8 cellular contexts compared by ENCODE assay signal in the genomic region with DNA sequence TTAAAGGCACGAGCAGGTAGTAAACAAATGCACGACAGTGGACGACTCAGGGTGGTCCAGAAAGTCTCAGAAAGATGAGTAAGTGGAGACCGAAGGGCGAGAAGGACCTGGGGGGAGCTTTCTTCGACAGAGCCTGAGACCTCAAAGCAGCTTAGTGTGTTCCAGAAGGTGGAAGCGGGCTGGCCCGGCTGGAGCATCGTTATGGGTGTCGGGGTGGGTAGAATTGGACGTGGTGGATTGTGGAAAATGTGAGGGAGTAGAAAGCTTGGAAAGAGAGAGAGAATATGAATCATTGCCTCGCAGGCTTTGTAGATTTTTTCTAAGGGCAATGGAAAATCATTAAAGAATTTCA. TPM values are rescaled to one million over a fixed set of nuclear protein-coding genes. Genes with fewer than 3 reads are reported as not detected.
DNase-seq lines count a peak whose midpoint lies in the region; ATAC-seq and TF ChIP-seq lines count a peak whose summit lies in the region.

No MANE protein-coding gene starts in this region.

- TF ChIP-seq CTCF in WTC11 (IDR thresholded peaks at IDR 0.05) (no peak), sigmoid colon (IDR thresholded peaks at IDR 0.05) (no peak)

- H3K36me3 Mint-ChIP-seq in WTC11, result peaks cover 19% of the 10 kb centered on the region

- no peak overlapping the region for H3K27ac ChIP-seq in iPS-20b (ENCODE audit: low read length)
- H3K27ac ChIP-seq in sigmoid colon, result no peak overlapping the region

- no peak for TF ChIP-seq EP300 in sigmoid colon (IDR thresholded peaks at IDR 0.05)

- ATAC-seq in WTC11, result no peak

- H3K9ac ChIP-seq in iPS-20b (ENCODE audit: low read depth, low read length), result peak overlapping the region; percentile 93

- POLR2A ChIA-PET in WTC11 (lab: Charles Lee), result interaction anchor here (1.0 to 1.6 kb wide), 2 partner anchors 188 to 278 kb away, joined by 3 to 4 read pairs; no protein-coding TSS in a partner anchor

- H3K36me3 ChIP-seq in iPS-20b (ENCODE audit: insufficient read depth, low read depth, low read length) (peaks cover 36% of the 10 kb centered on the region), sigmoid colon (no peaks in the 10 kb centered on the region)

- no peak for TF ChIP-seq POLR2A in sigmoid colon (IDR thresholded peaks at IDR 0.05)

- CTCF ChIA-PET in WTC11 (lab: Charles Lee), result interaction anchor here (0.6 to 2.3 kb wide), 21 partner anchors 9 to 425 kb away, joined by 3 to 16 read pairs (median 4); a partner anchor contains a TSS

- H3K27me3 ChIP-seq in iPS-20b (ENCODE audit: insufficient read depth, low read length) (no peaks in the 10 kb centered on the region), sigmoid colon (no peaks in the 10 kb centered on the region)

- peak overlapping the region; percentile 22 for H3K27ac Mint-ChIP-seq in WTC11

- H3K4me1 Mint-ChIP-seq in WTC11, result peaks cover 10% of the 10 kb centered on the region

- H3K9me3 Mint-ChIP-seq in WTC11, result no peaks in the 10 kb centered on the region

- peak overlapping the region; percentile 79 for H3K4me3 Mint-ChIP-seq in WTC11

- no peaks in the 10 kb centered on the region for H3K4me1 ChIP-seq in iPS-20b (ENCODE audit: insufficient read depth, low read length)
- H3K4me1 ChIP-seq in sigmoid colon, result peaks cover 0 to 15% (median 14%) of the 10 kb centered on the region in 4 donors

- DNase-seq in stimulated activated CD4-positive, alpha-beta T cell treated with anti-CD3 and anti-CD28 coated beads, Interleukin-12 subunit alpha, Interleukin-12 subunit beta, amount 100 ng/mL, for 4 hours, result peak; percentile 2
- DNase-seq in stimulated activated CD4-positive, alpha-beta T cell treated with anti-CD3 and anti-CD28 coated beads, Interleukin-1b, Interleukin-23, amount 100 ng/mL, for 48 hours, result no peak
- DNase-seq in WTC11 (ENCODE audit: low spot score), result no peak
- no peak for DNase-seq in sigmoid colon
- DNase-seq in NCI-H1417 (lab: John Stamatoyannopoulos, UW), result no peak
- DNase-seq in NCI-H510A treated with DMSO at 0.1 percent for 48 hours (lab: John Stamatoyannopoulos, UW), result no peak
- no peak for DNase-seq in globus pallidus (ENCODE audit: low spot score)

- no peaks in the 10 kb centered on the region for H3K9me3 ChIP-seq in iPS-20b (ENCODE audit: insufficient read depth, low read depth, low read length)
- no peaks in the 10 kb centered on the region for H3K9me3 ChIP-seq in sigmoid colon

- 11 to 13% methylated on average over 12 of the region's 12 CpGs for WGBS in sigmoid colon, 2 donors

- H3K4me3 ChIP-seq in iPS-20b (ENCODE audit: low read length) (peak overlapping the region; percentile 93), sigmoid colon (peak overlapping the region in 1 of 4 donors; percentile 50)

- H3K27me3 Mint-ChIP-seq in WTC11 (ENCODE audit: low read depth), result no peaks in the 10 kb centered on the region; the same call in 1 of the 2 replicates

- intact Hi-C loops in sigmoid colon (cut with DNase I), result no loop called here

TF ChIP-seq in WTC11, 78 proteins besides CTCF, POLR2A, EP300 and RAD21:
- TF ChIP-seq, protein P1, sequence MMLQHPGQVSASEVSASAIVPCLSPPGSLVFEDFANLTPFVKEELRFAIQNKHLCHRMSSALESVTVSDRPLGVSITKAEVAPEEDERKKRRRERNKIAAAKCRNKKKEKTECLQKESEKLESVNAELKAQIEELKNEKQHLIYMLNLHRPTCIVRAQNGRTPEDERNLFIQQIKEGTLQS (CRISPR knock-in tag; conservative IDR thresholded peaks at IDR 0.05), result no peak
- TF ChIP-seq, protein P2, sequence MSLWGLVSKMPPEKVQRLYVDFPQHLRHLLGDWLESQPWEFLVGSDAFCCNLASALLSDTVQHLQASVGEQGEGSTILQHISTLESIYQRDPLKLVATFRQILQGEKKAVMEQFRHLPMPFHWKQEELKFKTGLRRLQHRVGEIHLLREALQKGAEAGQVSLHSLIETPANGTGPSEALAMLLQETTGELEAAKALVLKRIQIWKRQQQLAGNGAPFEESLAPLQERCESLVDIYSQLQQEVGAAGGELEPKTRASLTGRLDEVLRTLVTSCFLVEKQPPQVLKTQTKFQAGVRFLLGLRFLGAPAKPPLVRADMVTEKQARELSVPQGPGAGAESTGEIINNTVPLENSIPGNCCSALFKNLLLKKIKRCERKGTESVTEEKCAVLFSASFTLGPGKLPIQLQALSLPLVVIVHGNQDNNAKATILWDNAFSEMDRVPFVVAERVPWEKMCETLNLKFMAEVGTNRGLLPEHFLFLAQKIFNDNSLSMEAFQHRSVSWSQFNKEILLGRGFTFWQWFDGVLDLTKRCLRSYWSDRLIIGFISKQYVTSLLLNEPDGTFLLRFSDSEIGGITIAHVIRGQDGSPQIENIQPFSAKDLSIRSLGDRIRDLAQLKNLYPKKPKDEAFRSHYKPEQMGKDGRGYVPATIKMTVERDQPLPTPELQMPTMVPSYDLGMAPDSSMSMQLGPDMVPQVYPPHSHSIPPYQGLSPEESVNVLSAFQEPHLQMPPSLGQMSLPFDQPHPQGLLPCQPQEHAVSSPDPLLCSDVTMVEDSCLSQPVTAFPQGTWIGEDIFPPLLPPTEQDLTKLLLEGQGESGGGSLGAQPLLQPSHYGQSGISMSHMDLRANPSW (CRISPR knock-in tag; conservative IDR thresholded peaks at IDR 0.05; ENCODE audit: low read depth), result no peak
TF ChIP-seq in WTC11: peak in this region for 0.

RNA-seq across cellular contexts. Expression of a gene that starts 0.6 kb away (rescaled TPM):
- 40.7 to 44.3 TPM (median 42.4 TPM) in 3 replicates for total RNA-seq in WTC11 (2021)
- total RNA-seq in sigmoid colon, result under 1 TPM in 3 of 4 donors, not detected in 1; 0.14 to 0.83 (median 0.36) TPM
- 1 to 10 TPM in 1 of 3 donors, under 1 TPM in 1, not detected in 1; 0.92 to 3.2 TPM for polyA plus RNA-seq in sigmoid colon

Comparison
In these comparisons a context has a peak if more than half of its experiments do, and no peak if none do; other contexts are left out.
1. RNA of a gene that starts 0.6 kb away (total RNA-seq): 40.7 to 44.3 TPM in WTC11; 0.14 to 0.83 TPM in sigmoid colon; every median in the first group is over 10 times any median in the second.